ENCODE assay signal across 8 cellular contexts in genomic region chr17:74737299-74738050, GRCh38. TPM values are rescaled to one million over a fixed set of nuclear protein-coding genes. Genes with fewer than 3 reads are reported as not detected.
DNase-seq lines count a peak whose midpoint lies in the region; ATAC-seq and TF ChIP-seq lines count a peak whose summit lies in the region.

No MANE protein-coding gene starts in this region.

- no peak overlapping the region for H4K8ac ChIP-seq in trophoblast cell (ENCODE audit: low read depth, low read length)

- no peak for ATAC-seq in GM21717 (IDR thresholded peaks at IDR 0.05; ENCODE audit: unreplicated experiment)

- CTCF ChIA-PET in activated CD4-positive, alpha-beta memory T cell treated with anti-CD3 and anti-CD28 coated beads for 36 hours (lab: Charles Lee): interaction anchor here (0.6 to 6.8 kb wide), 39 partner anchors 9 to 358 kb away, joined by 3 to 223 read pairs (median 5); partner anchors contain the start of genes CD300H, FDXR and MRPL58

- H3K4me2 ChIP-seq in MM.1S (ENCODE audit: low read depth, low read length) (peak overlapping the region; percentile 87), trophoblast cell (ENCODE audit: low read length) (peak overlapping the region; percentile 61)

- no peaks in the 10 kb centered on the region for H3K9me3 Mint-ChIP-seq in activated CD4-positive, alpha-beta memory T cell treated with anti-CD3 and anti-CD28 coated beads for 36 hours

- intact Hi-C loops in activated CD4-positive, alpha-beta memory T cell treated with anti-CD3 and anti-CD28 coated beads for 36 hours (cut with micrococcal nuclease): loop anchor here (1.0 to 5.0 kb wide), 2 partner anchors 50 to 80 kb away; no protein-coding TSS in a partner anchor

- no peak overlapping the region for H3K4ac ChIP-seq in trophoblast cell (ENCODE audit: low read depth, low read length)

- peak overlapping the region; percentile 55 for H3K4me3 ChIP-seq in MM.1S (ENCODE audit: low read length)
- H3K4me3 ChIP-seq in fibroblast of villous mesenchyme (ENCODE audit: low read depth, low read length): peak overlapping the region; percentile 39
- H3K4me3 ChIP-seq in trophoblast cell (ENCODE audit: low read depth, low read length): peak overlapping the region; percentile 45

- TF ChIP-seq CTCF in MM.1S (IDR thresholded peaks at IDR 0.05; ENCODE audit: low read length) (peak; percentile 68), fibroblast of villous mesenchyme (IDR thresholded peaks at IDR 0.05; ENCODE audit: insufficient read depth, low read depth, low read length) (peak; percentile 39)

- H3K36me3 ChIP-seq in MM.1S (replicated peaks; ENCODE audit: insufficient read depth, low read length) (no peaks in the 10 kb centered on the region), trophoblast cell (ENCODE audit: control insufficient read depth in 1 of 2, insufficient read depth in 2 of 2, low read length in 2 of 2) (no peaks in the 10 kb centered on the region)

- no peak overlapping the region for H2BK120ac ChIP-seq in trophoblast cell (ENCODE audit: insufficient read depth, low read length, poor library complexity)

- no peaks in the 10 kb centered on the region for H4K20me1 ChIP-seq in MM.1S (ENCODE audit: insufficient read depth, low read length)

- WGBS in trophoblast cell (ENCODE audit: extremely low coverage, insufficient coverage, insufficient read length): no CpG with 5 or more reads among the region's 38 CpGs

- DNase-seq in ELF-1 (ENCODE audit: low read depth, low spot score) (peak; percentile 83), MM.1S (peak; percentile 49), fibroblast of villous mesenchyme (ENCODE audit: low read depth) (no peak), trophoblast cell (no peak), NCI-H2107 treated with DMSO at 0.1 percent for 48 hours (lab: John Stamatoyannopoulos, UW; ENCODE audit: unreplicated experiment) (no peak), amniotic stem cell (lab: John Stamatoyannopoulos, UW) (no peak)
- DNase-seq in activated CD4-positive, alpha-beta memory T cell treated with anti-CD3 and anti-CD28 coated beads for 36 hours: peak; percentile 66

- H3F3A ChIP-seq in MM.1S (ENCODE audit: insufficient read depth, low read length): peaks cover 22% of the 10 kb centered on the region

- H3K27ac ChIP-seq in MM.1S (ENCODE audit: low read length) (peak overlapping the region; percentile 40; the same call in 1 of the 2 replicates), trophoblast cell (ENCODE audit: low read depth, low read length) (no peak overlapping the region)

- H3K79me1 ChIP-seq in trophoblast cell (ENCODE audit: low read length): no peaks in the 10 kb centered on the region

- no peaks in the 10 kb centered on the region for H3K27me3 Mint-ChIP-seq in activated CD4-positive, alpha-beta memory T cell treated with anti-CD3 and anti-CD28 coated beads for 36 hours

- no peak overlapping the region for H4K91ac ChIP-seq in trophoblast cell (ENCODE audit: low read depth, low read length)

- peak overlapping the region; percentile 43; the same call in 1 of the 2 replicates for H3K9ac ChIP-seq in MM.1S (ENCODE audit: low read length)
- no peak overlapping the region for H3K9ac ChIP-seq in trophoblast cell (ENCODE audit: low read length)

- no peak overlapping the region for H3K18ac ChIP-seq in trophoblast cell (ENCODE audit: low read length)

- no peaks in the 10 kb centered on the region; the same call in 1 of the 2 replicates for H3K27me3 ChIP-seq in MM.1S (replicated peaks; ENCODE audit: insufficient read depth, low read length)
- peaks cover 18% of the 10 kb centered on the region for H3K27me3 ChIP-seq in trophoblast cell (ENCODE audit: insufficient read depth, low read length)

- H2BK12ac ChIP-seq in trophoblast cell (ENCODE audit: low read length): no peak overlapping the region

- H3K4me3 Mint-ChIP-seq in activated CD4-positive, alpha-beta memory T cell treated with anti-CD3 and anti-CD28 coated beads for 36 hours: peak overlapping the region; percentile 77

- H3K4me1 Mint-ChIP-seq in activated CD4-positive, alpha-beta memory T cell treated with anti-CD3 and anti-CD28 coated beads for 36 hours (ENCODE audit: low read depth): peaks cover 51% of the 10 kb centered on the region

- H3K9me2 ChIP-seq in MM.1S (replicated peaks; ENCODE audit: insufficient read depth, low read length): no peaks in the 10 kb centered on the region

- H3K79me2 ChIP-seq in MM.1S (ENCODE audit: low read length) (peaks cover 6% of the 10 kb centered on the region; the same call in 1 of the 2 replicates), trophoblast cell (ENCODE audit: control insufficient read depth, insufficient read depth, low read length, poor library complexity) (no peaks in the 10 kb centered on the region)

- H2BK5ac ChIP-seq in trophoblast cell (ENCODE audit: low read depth, low read length, poor library complexity): no peak overlapping the region

- POLR2A ChIA-PET in activated CD4-positive, alpha-beta memory T cell treated with anti-CD3 and anti-CD28 coated beads for 36 hours (lab: Charles Lee): interaction anchor here (1.2 to 3.3 kb wide), 5 partner anchors 12 to 136 kb away, joined by 4 to 16 read pairs (median 9); partner anchors contain the start of genes FDXR and NAT9

- H3K14ac ChIP-seq in trophoblast cell (ENCODE audit: low read length): no peak overlapping the region

- H2AK5ac ChIP-seq in trophoblast cell (ENCODE audit: low read length): no peak overlapping the region

- peaks cover 38% of the 10 kb centered on the region for H3K4me1 ChIP-seq in MM.1S (ENCODE audit: low read length)
- H3K4me1 ChIP-seq in trophoblast cell (ENCODE audit: control insufficient read depth in 1 of 2, insufficient read depth in 2 of 2, low read length in 2 of 2): peaks cover 11 to 15% of the 10 kb centered on the region in 2 experiments

- peak overlapping the region; percentile 79 for H2AFZ ChIP-seq in MM.1S (ENCODE audit: low read length)
- peak overlapping the region; percentile 8 for H2AFZ ChIP-seq in trophoblast cell (ENCODE audit: insufficient read depth, low read length, poor library complexity)

- no peak overlapping the region for H4K12ac ChIP-seq in trophoblast cell (ENCODE audit: low read depth, low read length)

- no peaks in the 10 kb centered on the region for H3K36me3 Mint-ChIP-seq in activated CD4-positive, alpha-beta memory T cell treated with anti-CD3 and anti-CD28 coated beads for 36 hours

- no peak overlapping the region for H3K23ac ChIP-seq in trophoblast cell (ENCODE audit: low read length)

- peak overlapping the region; percentile 86 for H3K27ac Mint-ChIP-seq in activated CD4-positive, alpha-beta memory T cell treated with anti-CD3 and anti-CD28 coated beads for 36 hours

- H3K9me3 ChIP-seq in MM.1S (replicated peaks; ENCODE audit: insufficient read depth, low read length) (no peaks in the 10 kb centered on the region), trophoblast cell (ENCODE audit: insufficient read depth, low read depth, low read length) (peaks cover 4% of the 10 kb centered on the region)

RNA-seq across cellular contexts. Expression of gene RAB37, which starts 0.4 kb away (rescaled TPM):
- total RNA-seq in activated CD4-positive, alpha-beta memory T cell treated with anti-CD3 and anti-CD28 coated beads for 36 hours: 1 to 10 TPM; 6.5 to 7.0 TPM
- total RNA-seq in fibroblast of villous mesenchyme: 0.32 TPM in 1 of 2 replicates, not detected in the other
- 0.62 and 1.0 TPM in 2 replicates for polyA plus RNA-seq in trophoblast cell (2013)

RNA-seq across cellular contexts. Expression of gene NHERF1, which starts 11.0 kb away (rescaled TPM):
- total RNA-seq in activated CD4-positive, alpha-beta memory T cell treated with anti-CD3 and anti-CD28 coated beads for 36 hours: 100 to 1,000 TPM; 136 TPM
- 18.0 and 20.7 TPM in 2 replicates for total RNA-seq in fibroblast of villous mesenchyme
- 146 and 153 TPM in 2 replicates for polyA plus RNA-seq in trophoblast cell (2013)

RNA-seq across cellular contexts. Expression of gene CD300LF, which starts 24.8 kb away (rescaled TPM):
- total RNA-seq in activated CD4-positive, alpha-beta memory T cell treated with anti-CD3 and anti-CD28 coated beads for 36 hours: not detected
- not detected in 2 replicates for total RNA-seq in fibroblast of villous mesenchyme
- not detected in 2 replicates for polyA plus RNA-seq in trophoblast cell (2013)

RNA-seq across cellular contexts. Expression of gene NAT9, which starts 38.7 kb away (rescaled TPM):
- total RNA-seq in activated CD4-positive, alpha-beta memory T cell treated with anti-CD3 and anti-CD28 coated beads for 36 hours: 10 to 100 TPM; 42.9 to 46.9 TPM
- 32.0 and 34.8 TPM in 2 replicates for total RNA-seq in fibroblast of villous mesenchyme
- 19.2 and 20.1 TPM in 2 replicates for polyA plus RNA-seq in trophoblast cell (2013)

Comparison
In these comparisons a context has a peak if more than half of its experiments do, and no peak if none do; other contexts are left out.
1. DNase-seq: peak in ELF-1 (single experiment), MM.1S (single experiment) and activated CD4-positive, alpha-beta memory T cell treated with anti-CD3 and anti-CD28 coated beads for 36 hours (single experiment); none in fibroblast of villous mesenchyme (single experiment), trophoblast cell (0 of 2), NCI-H2107 treated with DMSO at 0.1 percent for 48 hours (single experiment) and amniotic stem cell (single experiment).
2. Peak in every context shown above with its lines, with median percentiles within 50 percentile points of each other: H3K4me3 ChIP-seq.